In genomic region chr15:64911317-64912186, GRCh38 we compare ENCODE assay signal across 8 cellular contexts. TPM values are rescaled to one million over a fixed set of nuclear protein-coding genes. Genes with fewer than 3 reads are reported as not detected.
DNase-seq lines count a peak whose midpoint lies in the region; ATAC-seq and TF ChIP-seq lines count a peak whose summit lies in the region.

Gene ANKDD1A (plus strand): TSS chr15:64911902. CDS start chr15:64911931, 29 bp downstream.

- CTCF ChIA-PET in OCI-LY7 (lab: Charles Lee; ENCODE audit: unreplicated experiment): no interaction called here

- peak within 1 kb of the TSS; percentile 64 for H3K4me2 ChIP-seq in OCI-LY7 (ENCODE audit: low read length)
- H3K4me2 ChIP-seq in hepatocyte: peak within 1 kb of the TSS; percentile 96

- no TSS peak for BruUV-seq in OCI-LY7 (replicated peaks; lab: Mats Ljungman, UMichigan)

- H3K79me2 ChIP-seq in OCI-LY7 (ENCODE audit: insufficient read depth, low read depth, low read length) (no peaks in the 10 kb centered on the region), hepatocyte (no peaks in the 10 kb centered on the region)

- DNase-seq in SIG-M5 treated with dmso at 0.1 percent for 504 hours (lab: John Stamatoyannopoulos, UW; ENCODE audit: unreplicated experiment) (peak; percentile 5), SIG-M5 (lab: John Stamatoyannopoulos, UW) (no peak), OCI-LY7 (ENCODE audit: low spot score) (peak; percentile 31), amygdala (lab: John Stamatoyannopoulos, UW) (peak in 33 of 56 donors; percentile 18 to 75 (median 48)), hepatocyte (ENCODE audit: low spot score) (peak; percentile 81), psoas muscle (peak; percentile 71 to 73), medulla oblongata (ENCODE audit: extremely low spot score) (no peak)

- H4K20me1 ChIP-seq in OCI-LY7 (ENCODE audit: insufficient read depth, low read length) (no peaks in the 10 kb centered on the region), hepatocyte (ENCODE audit: insufficient read depth, poor library complexity, severe bottlenecking) (no peaks in the 10 kb centered on the region)

- H3K27ac ChIP-seq in OCI-LY7 (ENCODE audit: low read depth, low read length, poor library complexity, severe bottlenecking) (no peak within 1 kb of the TSS), hepatocyte (no peak within 1 kb of the TSS), psoas muscle (no peak within 1 kb of the TSS)

- no peaks in the 10 kb centered on the region for H3K9me2 ChIP-seq in OCI-LY7 (ENCODE audit: insufficient read depth, low read length)
- H3K9me2 ChIP-seq in hepatocyte (replicated peaks; ENCODE audit: insufficient read depth): no peaks in the 10 kb centered on the region

- 6% methylated on average over 37 of the region's 72 CpGs for WGBS in hepatocyte (ENCODE audit: low lambda C conversion rate, missing lambda C conversion rate)
- WGBS in psoas muscle, 3 donors: 3 to 5% (median 3%) methylated on average over 68 to 72 of the region's 72 CpGs

- H3K9me3 ChIP-seq in OCI-LY7 (ENCODE audit: low read length): no peaks in the 10 kb centered on the region
- no peaks in the 10 kb centered on the region for H3K9me3 ChIP-seq in hepatocyte (ENCODE audit: low read depth)
- no peaks in the 10 kb centered on the region for H3K9me3 ChIP-seq in psoas muscle

- H3K4me1 ChIP-seq in OCI-LY7 (ENCODE audit: insufficient read depth, low read length, poor library complexity, severe bottlenecking) (no peaks in the 10 kb centered on the region), hepatocyte (ENCODE audit: insufficient read depth) (no peaks in the 10 kb centered on the region), psoas muscle (no peaks in the 10 kb centered on the region)

- H3K27me3 ChIP-seq in hepatocyte (no peaks in the 10 kb centered on the region), psoas muscle (ENCODE audit: insufficient read depth in 3 of 3, low read length in 2 of 3) (peaks cover 0 to 25% (median 3%) of the 10 kb centered on the region in 3 donors)

- TF ChIP-seq CTCF in OCI-LY7 (conservative IDR thresholded peaks at IDR 0.05; ENCODE audit: low read length) (no peak), hepatocyte (IDR thresholded peaks at IDR 0.05; ENCODE audit: poor library complexity) (no peak), psoas muscle (IDR thresholded peaks at IDR 0.05) (no peak)

- peak; percentile 79 for ATAC-seq in HG03108 (IDR thresholded peaks at IDR 0.05; ENCODE audit: unreplicated experiment)
- ATAC-seq in psoas muscle: peak in 3 of 4 donors; percentile 73 to 78 (median 73)

- H2AFZ ChIP-seq in OCI-LY7 (ENCODE audit: low read length) (peak within 1 kb of the TSS; percentile 16; the same call in 1 of the 2 replicates), hepatocyte (peak within 1 kb of the TSS; percentile 73)

- H3K36me3 ChIP-seq in OCI-LY7 (ENCODE audit: insufficient read depth, low read length) (no peaks in the 10 kb centered on the region), hepatocyte (replicated peaks; ENCODE audit: insufficient read depth, low read depth) (no peaks in the 10 kb centered on the region), psoas muscle (ENCODE audit: insufficient read depth in 1 of 2, low read depth in 1 of 2) (no peaks in the 10 kb centered on the region)

- H3K4me3 ChIP-seq in OCI-LY7 (ENCODE audit: low read depth, low read length, poor library complexity, severe bottlenecking) (peak within 1 kb of the TSS; percentile 63), hepatocyte (peak within 1 kb of the TSS; percentile 86), psoas muscle (peak within 1 kb of the TSS; percentile 66)

- POLR2A ChIA-PET in OCI-LY7 (lab: Charles Lee): interaction anchor here (0.6 kb wide), 1 partner anchor 114 kb away, joined by 3 read pairs; no protein-coding TSS in a partner anchor

- intact Hi-C loops in OCI-LY7 (cut with micrococcal nuclease; ENCODE audit: unreplicated experiment) (no loop called here), psoas muscle (cut with DNase I) (no loop called here)

RNA-seq across cellular contexts. Expression of gene ANKDD1A, which starts in this region (rescaled TPM):
- 0.88 and 2.1 TPM in 2 replicates for total RNA-seq in OCI-LY7 (2014; rRNA removed; shearing (Covaris generic))
- 3.1 and 5.1 TPM in 2 replicates for total RNA-seq in OCI-LY7 (2022)
- total RNA-seq in hepatocyte: 1.8 and 3.6 TPM in 2 replicates
- 5.8 and 6.1 TPM in 2 replicates for polyA plus RNA-seq in hepatocyte
- 1 to 10 TPM in 1 of 4 donors, under 1 TPM in 3; 0.46 to 1.2 (median 0.92) TPM for total RNA-seq in psoas muscle
- polyA plus RNA-seq in psoas muscle: under 1 TPM; 0.18 to 0.30 (median 0.20) TPM

Comparison
In these comparisons a context has a peak if more than half of its experiments do, and no peak if none do; other contexts are left out.
1. DNase-seq: peak in SIG-M5 treated with dmso at 0.1 percent for 504 hours (single experiment), OCI-LY7 (single experiment), amygdala (33 of 56), hepatocyte (single experiment) and psoas muscle (2 of 2); none in SIG-M5 (single experiment) and medulla oblongata (single experiment).
2. Peak in every context shown above with its lines, with median percentiles within 50 percentile points of each other: H3K4me3 ChIP-seq.